Comparison of ENCODE assay signal across 12 cellular contexts in the genomic region with DNA sequence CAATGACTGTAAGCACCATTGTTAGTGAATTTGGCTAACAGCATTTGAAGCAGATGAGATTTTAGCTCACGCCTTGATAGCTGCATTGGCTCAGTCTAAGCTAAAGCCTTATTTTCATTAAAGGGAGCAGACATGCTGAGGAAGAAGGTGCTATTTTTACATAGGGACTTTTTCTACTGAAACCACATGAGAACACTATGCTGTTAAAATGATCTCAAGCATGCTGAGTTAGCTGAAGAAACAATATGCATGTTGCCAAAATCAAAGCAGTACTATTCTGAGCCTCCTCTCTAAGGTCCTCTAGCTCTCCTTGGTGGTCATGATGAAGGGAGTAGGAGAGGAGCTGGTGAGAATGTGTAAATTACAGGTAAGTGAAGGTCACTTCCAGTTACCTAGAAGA.
DNase-seq lines count a peak whose midpoint lies in the region; ATAC-seq and TF ChIP-seq lines count a peak whose summit lies in the region.
"Had no signal": no experiment of that assay in that cellular context is flagged by ENCODE, and none has a peak within 500 bp of the region (broad histone marks: within the 10 kb centered on the region; RNA-seq: fewer than 3 reads in every experiment).

No MANE protein-coding gene starts in this region.

- no peaks in the 10 kb centered on the region for H3K9me3 Mint-ChIP-seq in glutamatergic neuron (ENCODE audit: unreplicated experiment)
- H3K9me3 Mint-ChIP-seq: T-cell had no signal

- no peaks in the 10 kb centered on the region for H4K20me1 ChIP-seq in MM.1S (ENCODE audit: insufficient read depth, low read length)

- H3K36me3 ChIP-seq in MM.1S (replicated peaks; ENCODE audit: insufficient read depth, low read length) (no peaks in the 10 kb centered on the region), MG63 (no peaks in the 10 kb centered on the region)

- ATAC-seq in GM19043 (IDR thresholded peaks at IDR 0.05; ENCODE audit: low read depth, unreplicated experiment) (peak; percentile 95), HG02763 (IDR thresholded peaks at IDR 0.05; ENCODE audit: unreplicated experiment) (peak; percentile 96)

- H3K9ac ChIP-seq in MM.1S (ENCODE audit: low read length), result peak overlapping the region; percentile 75

- peak; percentile 56 for TF ChIP-seq CTCF in MM.1S (IDR thresholded peaks at IDR 0.05; ENCODE audit: low read length)
- TF ChIP-seq CTCF in glutamatergic neuron (IDR thresholded peaks at IDR 0.05; ENCODE audit: partially characterized antibody, unreplicated experiment), result no peak

- H3K4me1 ChIP-seq in MM.1S (ENCODE audit: low read length), result peaks cover 18% of the 10 kb centered on the region

- peak overlapping the region; percentile 23; the same call in 1 of the 2 replicates for H3K4me3 ChIP-seq in MM.1S (ENCODE audit: low read length)
- H3K4me3 ChIP-seq in MG63, result no peak overlapping the region

- peak overlapping the region; percentile 94 for H2AFZ ChIP-seq in MM.1S (ENCODE audit: low read length)

- no peaks in the 10 kb centered on the region for H3K79me2 ChIP-seq in MM.1S (ENCODE audit: low read length)

- no peaks in the 10 kb centered on the region for H3K4me1 Mint-ChIP-seq in glutamatergic neuron (ENCODE audit: low read depth, unreplicated experiment)
- H3K4me1 Mint-ChIP-seq: nephron progenitor cell had no signal

- H3K36me3 Mint-ChIP-seq in glutamatergic neuron (ENCODE audit: unreplicated experiment), result no peaks in the 10 kb centered on the region
- H3K36me3 Mint-ChIP-seq: activated naive CD8-positive, alpha-beta T cell; T-cell had no signal

- peak overlapping the region; percentile 91 for H3K4me2 ChIP-seq in MM.1S (ENCODE audit: low read depth, low read length)

- no peaks in the 10 kb centered on the region for H3K9me2 ChIP-seq in MM.1S (replicated peaks; ENCODE audit: insufficient read depth, low read length)

- no peaks in the 10 kb centered on the region for H3K9me3 ChIP-seq in MM.1S (replicated peaks; ENCODE audit: insufficient read depth, low read length)
- no peaks in the 10 kb centered on the region for H3K9me3 ChIP-seq in MG63

- H3K27me3 ChIP-seq in MM.1S (replicated peaks; ENCODE audit: insufficient read depth, low read length), result no peaks in the 10 kb centered on the region
- H3K27me3 ChIP-seq in MG63, result no peaks in the 10 kb centered on the region

- DNase-seq in MM.1S (peak; percentile 97), smooth muscle cell of the brain vasculature (ENCODE audit: low read depth, low spot score) (peak; percentile 17), glutamatergic neuron (no peak), 8988T (no peak), DMS 273 treated with DMSO at 0.1 percent for 48 hours (lab: John Stamatoyannopoulos, UW) (no peak), MG63 (no peak)
- DNase-seq: NCI-H1436, nephron progenitor cell, T-cell had no signal

- peaks cover 24% of the 10 kb centered on the region for H3F3A ChIP-seq in MM.1S (ENCODE audit: insufficient read depth, low read length)

- no peak overlapping the region for H3K27ac Mint-ChIP-seq in glutamatergic neuron (ENCODE audit: unreplicated experiment)
- H3K27ac Mint-ChIP-seq: activated naive CD8-positive, alpha-beta T cell; nephron progenitor cell; T-cell had no signal

- peak overlapping the region; percentile 100 for H3K27ac ChIP-seq in MM.1S (ENCODE audit: low read length)

- no peaks in the 10 kb centered on the region for H3K27me3 Mint-ChIP-seq in glutamatergic neuron (ENCODE audit: unreplicated experiment)
- H3K27me3 Mint-ChIP-seq: activated naive CD8-positive, alpha-beta T cell; T-cell had no signal

- no peak overlapping the region for H3K4me3 Mint-ChIP-seq in glutamatergic neuron (ENCODE audit: unreplicated experiment)
- H3K4me3 Mint-ChIP-seq: activated naive CD8-positive, alpha-beta T cell; nephron progenitor cell; T-cell had no signal

Comparison
In these comparisons a context has a peak if more than half of its experiments do, and no peak if none do; other contexts are left out.
1. DNase-seq: peak in MM.1S (single experiment) and smooth muscle cell of the brain vasculature (single experiment); none in glutamatergic neuron (single experiment), 8988T (single experiment), DMS 273 treated with DMSO at 0.1 percent for 48 hours (single experiment) and MG63 (single experiment).